21 cellular contexts compared by ENCODE assay signal in the genomic region with DNA sequence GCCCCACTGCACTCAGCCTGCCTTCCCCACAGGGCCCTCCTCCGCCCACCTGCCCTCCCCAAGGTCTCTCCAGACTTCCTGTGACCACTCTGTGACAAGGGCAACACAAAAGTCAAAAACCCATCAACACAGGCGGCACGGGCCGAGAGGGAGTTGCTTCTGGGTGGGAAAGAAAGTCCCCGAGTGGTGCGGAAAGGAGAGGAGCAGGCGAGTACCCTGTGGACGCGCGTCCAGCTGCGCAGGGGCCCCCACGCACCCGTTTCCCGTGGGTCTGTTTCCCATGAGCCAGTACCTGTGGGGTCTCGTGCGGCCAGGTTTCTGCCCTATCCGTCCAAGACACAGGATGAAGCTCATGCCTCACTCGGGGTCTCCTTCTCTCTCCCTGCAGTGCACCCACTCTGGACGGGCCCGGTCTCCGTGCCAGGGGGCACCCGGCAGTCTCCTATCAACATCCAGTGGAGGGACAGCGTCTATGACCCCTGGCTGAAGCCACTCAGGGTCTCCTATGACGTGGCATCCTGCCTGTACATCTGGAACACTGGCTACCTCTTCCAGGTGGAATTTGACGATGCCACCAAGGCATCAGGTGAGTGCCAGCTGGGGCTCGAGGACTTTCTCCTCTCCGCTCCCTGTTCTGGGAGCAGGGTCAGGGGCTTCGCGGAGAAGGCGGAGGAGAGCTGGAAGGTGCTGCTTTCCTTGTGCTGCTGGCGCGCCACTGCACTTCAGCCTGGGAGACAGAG. TPM values are rescaled to one million over a fixed set of nuclear protein-coding genes. Genes with fewer than 3 reads are reported as not detected.
DNase-seq lines count a peak whose midpoint lies in the region; FAIRE-seq and TF ChIP-seq lines count a peak whose summit lies in the region.
"Had no signal": no experiment of that assay in that cellular context is flagged by ENCODE, and none has a peak within 500 bp of the region (broad histone marks: within the 10 kb centered on the region; RNA-seq: fewer than 3 reads in every experiment).

No MANE protein-coding gene starts in this region.

- H3K4ac ChIP-seq in H1 (replicated peaks; ENCODE audit: insufficient read length, low read depth, low read length) = no peak overlapping the region

- no peak for TF ChIP-seq POLR2A in H1 (IDR thresholded peaks at IDR 0.05; ENCODE audit: control extremely low read depth in 1 of 2, low read depth in 2 of 2, low read length in 2 of 2)

- H4K20me1 ChIP-seq in BLaER1 = no peaks in the 10 kb centered on the region
- H4K20me1 ChIP-seq in H1 (replicated peaks in 1 of 2; ENCODE audit: control insufficient read depth in 1 of 2, insufficient read depth in 2 of 2, low read length in 2 of 2) = no peaks in the 10 kb centered on the region

- no peak for FAIRE-seq in H1 (lab: Jason Lieb, UNC)
- FAIRE-seq: A204.1, GM12892 had no signal

- H3K9me3 ChIP-seq in BLaER1 (no peaks in the 10 kb centered on the region), KOPT-K1 (ENCODE audit: insufficient read depth, low read length, poor library complexity, severe bottlenecking) (no peaks in the 10 kb centered on the region), H1 (ENCODE audit: insufficient read depth in 2 of 2, low read depth in 1 of 2, low read length in 1 of 2) (no peaks in the 10 kb centered on the region)

- no peak overlapping the region for H4K91ac ChIP-seq in H1 (replicated peaks; ENCODE audit: insufficient read length, low read length)

- H3K4me1 ChIP-seq in BLaER1 (peaks cover 54% of the 10 kb centered on the region), H1 (replicated peaks in 1 of 4; ENCODE audit: control insufficient read depth in 3 of 4, insufficient read depth in 4 of 4, low read length in 3 of 4) (no peaks in the 10 kb centered on the region)

- TF ChIP-seq EP300 in H1 (IDR thresholded peaks at IDR 0.05; ENCODE audit: borderline replicate concordance in 1 of 2, low read depth in 2 of 2, low read length in 2 of 2) = no peak

- H3K56ac ChIP-seq in H1 (replicated peaks; ENCODE audit: insufficient read length, low read depth, low read length) = no peak overlapping the region

- H3K27me3 ChIP-seq in BLaER1 (no peaks in the 10 kb centered on the region), H1 (replicated peaks in 1 of 4; ENCODE audit: control insufficient read depth in 3 of 4, extremely low read depth in 1 of 4, insufficient read depth in 3 of 4, low read length in 3 of 4) (no peaks in the 10 kb centered on the region)

- H2BK120ac ChIP-seq in H1 (replicated peaks; ENCODE audit: low read depth, low read length) = no peak overlapping the region

- no peak overlapping the region for H3K4me3 ChIP-seq in BLaER1
- no peak overlapping the region for H3K4me3 ChIP-seq in H1 (ENCODE audit: extremely low read depth in 1 of 4, insufficient read depth in 2 of 4, low read depth in 3 of 4, low read length in 4 of 4)

- TF ChIP-seq RAD21 in H1 (IDR thresholded peaks at IDR 0.05 in 1 of 2, conservative IDR thresholded peaks at IDR 0.05 in 1 of 2; ENCODE audit: low read depth in 2 of 2, low read length in 2 of 2) = no peak

- POLR2A ChIA-PET in H1 (lab: Charles Lee; ENCODE audit: partially characterized antibody) = interaction anchor here (1.1 to 1.4 kb wide), 3 partner anchors 10 to 17 kb away, joined by 3 to 4 read pairs (median 4); a partner anchor contains a TSS

- no peaks in the 10 kb centered on the region for H3K9me3 Mint-ChIP-seq in osteocyte (ENCODE audit: unreplicated experiment)

- no peaks in the 10 kb centered on the region for H3K36me3 ChIP-seq in BLaER1
- no peaks in the 10 kb centered on the region; the same call in 1 of the 2 replicates for H3K36me3 ChIP-seq in KOPT-K1 (ENCODE audit: insufficient read depth, low read length)
- H3K36me3 ChIP-seq in H1 (ENCODE audit: control insufficient read depth in 2 of 4, insufficient read depth in 4 of 4, low read length in 3 of 4) = no peaks in the 10 kb centered on the region

- no peak overlapping the region for H2BK5ac ChIP-seq in H1 (ENCODE audit: low read depth, low read length)

- no peak overlapping the region for H2BK20ac ChIP-seq in H1 (ENCODE audit: low read length)

- no peaks in the 10 kb centered on the region for H3K79me2 ChIP-seq in H1 (ENCODE audit: control insufficient read depth in 1 of 2, insufficient read depth in 2 of 2, low read length in 2 of 2)

- H3K4me3 Mint-ChIP-seq in osteocyte (ENCODE audit: unreplicated experiment) = no peak overlapping the region

- H3K23me2 ChIP-seq in H1 (ENCODE audit: low read depth, low read length) = no peaks in the 10 kb centered on the region

- no peak overlapping the region for H2BK15ac ChIP-seq in H1 (ENCODE audit: low read length)

- no peaks in the 10 kb centered on the region for H3K36me3 Mint-ChIP-seq in osteocyte (ENCODE audit: unreplicated experiment)

- 0 out of 2 replicates have a peak overlapping the region, but pooled peaks have one; percentile 5 for H4K8ac ChIP-seq in H1 (ENCODE audit: extremely low read depth, insufficient read depth, low read length)

- no peak overlapping the region for H2BK12ac ChIP-seq in H1 (ENCODE audit: low read depth, low read length)

- no peaks in the 10 kb centered on the region for H3K79me1 ChIP-seq in H1 (ENCODE audit: low read depth, low read length)

- no peak overlapping the region for H2AFZ ChIP-seq in H1 (ENCODE audit: low read length)

- H3K18ac ChIP-seq in H1 (ENCODE audit: extremely low read depth, low read length) = no peak overlapping the region

- in situ Hi-C loops in ACHN (cut with HindIII; ENCODE audit: low pct_ligation_motif_present, low pct_unique_long_range_greater_than_20kb, low sequenced_read_pairs) = no loop called here

- no peak overlapping the region for H3K14ac ChIP-seq in H1 (ENCODE audit: insufficient read length)

- H3K27ac ChIP-seq in BLaER1 (peak overlapping the region; percentile 19; the same call in 1 of the 2 replicates), KOPT-K1 (ENCODE audit: low read depth, low read length, poor library complexity, severe bottlenecking) (peak overlapping the region; percentile 29), H1 (ENCODE audit: low read depth, low read length) (no peak overlapping the region)
- H3K27ac ChIP-seq: C4-2B had no signal

- no peak overlapping the region for H3K23ac ChIP-seq in H1 (ENCODE audit: insufficient read length)

- 93% methylated on average over 30 of the region's 32 CpGs; no CpG with 5 or more reads in 1 of the 2 experiments for WGBS in H1 (ENCODE audit: extremely low coverage in 1 of 2, insufficient coverage in 1 of 2, insufficient read length in 1 of 2, insufficient replicate concordance in 2 of 2, low coverage in 1 of 2, low lambda C conversion rate in 2 of 2, missing lambda C conversion rate in 1 of 2), 2 experiments

- CTCF ChIA-PET in H1 (lab: Charles Lee; ENCODE audit: partially characterized antibody) = interaction anchor here (1.4 kb wide), 1 partner anchor 10 kb away, joined by 3 read pairs; no protein-coding TSS in a partner anchor

- 0 out of 2 replicates have a peak overlapping the region, but pooled peaks have one; percentile 29 for H3K9ac ChIP-seq in BLaER1
- no peak overlapping the region for H3K9ac ChIP-seq in H1 (replicated peaks in 1 of 4; ENCODE audit: extremely low read depth in 1 of 4, low read depth in 3 of 4, low read length in 3 of 4)

- H3K27me3 Mint-ChIP-seq in osteocyte (ENCODE audit: unreplicated experiment) = no peaks in the 10 kb centered on the region

- no peak overlapping the region for H4K5ac ChIP-seq in H1 (ENCODE audit: insufficient read length, low read depth, low read length)

- no peak for TF ChIP-seq CTCF in H1 (IDR thresholded peaks at IDR 0.05; ENCODE audit: control extremely low read depth in 1 of 3, insufficient read depth in 1 of 3, low read depth in 1 of 3, low read length in 3 of 3)
- no peak for TF ChIP-seq CTCF in osteocyte (IDR thresholded peaks at IDR 0.05)

- no peak overlapping the region for H3K27ac Mint-ChIP-seq in osteocyte (ENCODE audit: unreplicated experiment)

- no peaks in the 10 kb centered on the region for H3K4me1 Mint-ChIP-seq in osteocyte (ENCODE audit: unreplicated experiment)

- DNase-seq in H1 (ENCODE audit: low read depth in 1 of 2, low spot score in 2 of 2) (no peak), osteocyte (ENCODE audit: extremely low spot score, unreplicated experiment) (peak; percentile 80), ACHN (no peak), NCI-H82 treated with DMSO at 0.1 percent for 48 hours (lab: John Stamatoyannopoulos, UW; ENCODE audit: unreplicated experiment) (no peak), NCI-H2081 treated with DMSO at 0.1 percent for 48 hours (lab: John Stamatoyannopoulos, UW) (no peak), NCI-H524 (lab: John Stamatoyannopoulos, UW) (no peak)
- DNase-seq: DMS 273 treated with DMSO at 0.1 percent for 48 hours, IMR-90, MV-4-11, NCI-H1436, NCI-H2029 treated with DMSO at 0.1 percent for 48 hours, NCI-H774, SHP77 treated with DMSO at 0.1 percent for 48 hours had no signal

- H3K4me2 ChIP-seq in BLaER1 (peak overlapping the region; percentile 55), H1 (ENCODE audit: insufficient read depth in 1 of 2, low read depth in 2 of 2, low read length in 2 of 2) (no peak overlapping the region)

- no peak overlapping the region for H2AK5ac ChIP-seq in H1 (ENCODE audit: low read depth, low read length)

RNA-seq across cellular contexts. Expression of a gene that starts 12.2 kb away (rescaled TPM):
- 55.3 and 55.4 TPM in 2 replicates for total RNA-seq in H1 (2021; fragmentation: NEBNext Ultra II Directional; extraction: Animal tissue kit (Norgen Biotek cat#: 25700))
- 22.4 and 30.4 TPM in 2 replicates for polyA plus RNA-seq in H1 (2011; rRNA removed)
- 41.3 TPM for polyA plus RNA-seq in H1 (2011; cell fraction: cytosol; rRNA removed)
- 88.6 TPM for polyA plus RNA-seq in H1 (2011; cell fraction: nucleus; rRNA removed)
- polyA plus RNA-seq in H1 (2012, experiment 1 of 2) = 44.2 to 48.1 TPM (median 46.0 TPM) in 4 replicates
- 36.3 TPM for polyA plus RNA-seq in H1 (2012, experiment 2 of 2)
- polyA plus RNA-seq in H1 (2013, experiment 1 of 2) = 22.9 TPM
- polyA plus RNA-seq in H1 (2013, experiment 2 of 2) = 22.8 TPM
- polyA minus RNA-seq in H1 (2011; rRNA and poly(A)+ RNA removed) = 31.4 and 35.3 TPM in 2 replicates
- 19.1 TPM for polyA minus RNA-seq in H1 (2011; cell fraction: cytosol; rRNA and poly(A)+ RNA removed)
- polyA minus RNA-seq in H1 (2011; cell fraction: nucleus; rRNA and poly(A)+ RNA removed) = 24.0 TPM
- 65.1 and 67.4 TPM in 2 replicates for total RNA-seq in osteocyte

RNA-seq across cellular contexts. Expression of a gene that starts 27.4 kb away (rescaled TPM):
- total RNA-seq in H1 (2021; fragmentation: NEBNext Ultra II Directional; extraction: Animal tissue kit (Norgen Biotek cat#: 25700)) = 28.6 and 29.4 TPM in 2 replicates
- 15.4 and 22.1 TPM in 2 replicates for polyA plus RNA-seq in H1 (2011; rRNA removed)
- polyA plus RNA-seq in H1 (2011; cell fraction: cytosol; rRNA removed) = 14.2 TPM
- polyA plus RNA-seq in H1 (2011; cell fraction: nucleus; rRNA removed) = 23.6 TPM
- 23.8 to 27.5 TPM (median 24.9 TPM) in 4 replicates for polyA plus RNA-seq in H1 (2012, experiment 1 of 2)
- polyA plus RNA-seq in H1 (2012, experiment 2 of 2) = 24.2 TPM
- polyA plus RNA-seq in H1 (2013, experiment 1 of 2) = 15.4 TPM
- polyA plus RNA-seq in H1 (2013, experiment 2 of 2) = 14.1 TPM
- 10.9 and 17.3 TPM in 2 replicates for polyA minus RNA-seq in H1 (2011; rRNA and poly(A)+ RNA removed)
- polyA minus RNA-seq in H1 (2011; cell fraction: cytosol; rRNA and poly(A)+ RNA removed) = 14.0 TPM
- polyA minus RNA-seq in H1 (2011; cell fraction: nucleus; rRNA and poly(A)+ RNA removed) = 11.5 TPM
- total RNA-seq in osteocyte = 47.0 and 49.0 TPM in 2 replicates

RNA-seq across cellular contexts. Expression of a gene that starts 31.7 kb away (rescaled TPM):
- total RNA-seq in H1 (2021; fragmentation: NEBNext Ultra II Directional; extraction: Animal tissue kit (Norgen Biotek cat#: 25700)) = 1.2 TPM in 1 of 2 replicates, not detected in the other
- 1.4 and 1.5 TPM in 2 replicates for polyA plus RNA-seq in H1 (2011; rRNA removed)
- polyA plus RNA-seq in H1 (2011; cell fraction: cytosol; rRNA removed) = 0.98 TPM
- polyA plus RNA-seq in H1 (2011; cell fraction: nucleus; rRNA removed) = 0.33 TPM
- 0.59 to 4.0 TPM (median 2.1 TPM) in 4 replicates for polyA plus RNA-seq in H1 (2012, experiment 1 of 2)
- polyA plus RNA-seq in H1 (2012, experiment 2 of 2) = 4.7 TPM
- polyA plus RNA-seq in H1 (2013, experiment 1 of 2) = 2.7 TPM
- 4.0 TPM for polyA plus RNA-seq in H1 (2013, experiment 2 of 2)
- 0.44 and 0.73 TPM in 2 replicates for polyA minus RNA-seq in H1 (2011; rRNA and poly(A)+ RNA removed)
- polyA minus RNA-seq in H1 (2011; cell fraction: cytosol; rRNA and poly(A)+ RNA removed) = not detected
- not detected for polyA minus RNA-seq in H1 (2011; cell fraction: nucleus; rRNA and poly(A)+ RNA removed)
- total RNA-seq in osteocyte = not detected in 2 replicates
- total RNA-seq: H4, HT-29, IMR-90, NCI-H460 had no signal

RNA-seq across cellular contexts. Expression of a gene that starts 39.4 kb away (rescaled TPM):
- 0.84 and 1.4 TPM in 2 replicates for total RNA-seq in H1 (2021; fragmentation: NEBNext Ultra II Directional; extraction: Animal tissue kit (Norgen Biotek cat#: 25700))
- polyA plus RNA-seq in H1 (2011; rRNA removed) = 0.24 and 0.57 TPM in 2 replicates
- polyA plus RNA-seq in H1 (2011; cell fraction: cytosol; rRNA removed) = 0.70 TPM
- polyA plus RNA-seq in H1 (2011; cell fraction: nucleus; rRNA removed) = 0.83 TPM
- 1.1 to 2.7 TPM (median 1.3 TPM) in 4 replicates for polyA plus RNA-seq in H1 (2012, experiment 1 of 2)
- polyA plus RNA-seq in H1 (2012, experiment 2 of 2) = 0.73 TPM
- polyA plus RNA-seq in H1 (2013, experiment 1 of 2) = 1.5 TPM
- 1.5 TPM for polyA plus RNA-seq in H1 (2013, experiment 2 of 2)
- polyA minus RNA-seq in H1 (2011; rRNA and poly(A)+ RNA removed) = not detected in 2 replicates
- not detected for polyA minus RNA-seq in H1 (2011; cell fraction: cytosol; rRNA and poly(A)+ RNA removed)
- polyA minus RNA-seq in H1 (2011; cell fraction: nucleus; rRNA and poly(A)+ RNA removed) = not detected
- total RNA-seq in osteocyte = 1.5 and 2.0 TPM in 2 replicates
- total RNA-seq: H4, HT-29, IMR-90, NCI-H460 had no signal

RNA-seq across cellular contexts. Expression of a gene that starts 52.3 kb away (rescaled TPM):
- 40.6 and 41.2 TPM in 2 replicates for total RNA-seq in H1 (2021; fragmentation: NEBNext Ultra II Directional; extraction: Animal tissue kit (Norgen Biotek cat#: 25700))
- polyA plus RNA-seq in H1 (2011; rRNA removed) = 30.4 and 39.6 TPM in 2 replicates
- 27.3 TPM for polyA plus RNA-seq in H1 (2011; cell fraction: cytosol; rRNA removed)
- 30.8 TPM for polyA plus RNA-seq in H1 (2011; cell fraction: nucleus; rRNA removed)
- polyA plus RNA-seq in H1 (2012, experiment 1 of 2) = 30.8 to 36.4 TPM (median 33.0 TPM) in 4 replicates
- polyA plus RNA-seq in H1 (2012, experiment 2 of 2) = 36.2 TPM
- 19.0 TPM for polyA plus RNA-seq in H1 (2013, experiment 1 of 2)
- polyA plus RNA-seq in H1 (2013, experiment 2 of 2) = 18.2 TPM
- polyA minus RNA-seq in H1 (2011; rRNA and poly(A)+ RNA removed) = 23.0 and 24.8 TPM in 2 replicates
- 20.8 TPM for polyA minus RNA-seq in H1 (2011; cell fraction: cytosol; rRNA and poly(A)+ RNA removed)
- polyA minus RNA-seq in H1 (2011; cell fraction: nucleus; rRNA and poly(A)+ RNA removed) = 25.9 TPM
- 12.7 and 13.2 TPM in 2 replicates for total RNA-seq in osteocyte
